29 cellular contexts compared by ENCODE assay signal in the genomic region with DNA sequence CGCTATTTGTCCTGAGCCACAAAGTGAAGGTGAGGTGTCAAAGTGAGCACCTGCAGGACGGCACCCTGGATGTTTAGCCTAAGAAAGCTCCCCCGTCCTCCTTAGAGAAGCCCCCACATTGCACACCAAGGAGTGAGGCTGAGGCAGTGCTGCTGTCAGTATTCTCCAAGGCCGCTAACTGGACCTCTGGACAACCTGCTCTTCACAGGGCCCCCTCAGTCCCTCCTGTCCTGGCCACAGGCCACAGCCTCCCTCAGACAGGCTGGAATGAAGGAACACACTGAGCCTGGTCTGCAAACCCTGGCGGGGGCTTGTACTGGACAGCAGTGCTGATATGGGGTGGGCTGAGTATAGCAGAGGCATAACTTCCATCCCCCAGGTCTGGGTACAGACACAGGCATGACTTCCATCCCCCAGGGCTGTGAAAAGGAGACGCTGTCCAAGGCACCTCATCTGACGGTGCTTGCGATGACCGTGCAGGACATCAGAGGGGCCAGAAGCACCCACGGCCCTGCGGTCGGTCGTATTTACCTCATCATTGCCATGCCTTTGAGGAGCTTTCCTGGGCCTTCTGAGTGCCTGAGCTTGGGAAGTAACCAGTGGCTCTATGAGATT.
DNase-seq lines count a peak whose midpoint lies in the region; ATAC-seq and TF ChIP-seq lines count a peak whose summit lies in the region.
"Had no signal": no experiment of that assay in that cellular context is flagged by ENCODE, and none has a peak within 500 bp of the region (broad histone marks: within the 10 kb centered on the region; RNA-seq: fewer than 3 reads in every experiment).

No MANE protein-coding gene starts in this region.

- H3K27ac Mint-ChIP-seq in natural killer cell = no peak overlapping the region
- no peak overlapping the region for H3K27ac Mint-ChIP-seq in natural killer cell treated with Interleukin-12 subunit alpha and Interleukin-12 subunit beta and Interleukin-15 and Interleukin-18, amount 100 ng/mL, for 72 hours
- no peak overlapping the region for H3K27ac Mint-ChIP-seq in glutamatergic neuron (ENCODE audit: unreplicated experiment)
- H3K27ac Mint-ChIP-seq: activated CD4-positive, alpha-beta memory T cell treated with anti-CD3 and anti-CD28 coated beads for 36 hours; brain; T-helper 1 cell treated with Interleukin-12 subunit alpha and Interleukin-12 subunit beta and Interleukin-4 antibody, amounts not matched to agents 30 μg/mL and 1 μg/mL, for 36 hours had no signal

- intact Hi-C loops in natural killer cell (cut with micrococcal nuclease) (no loop called here), posterior vena cava (cut with DNase I) (no loop called here), A673 (cut with micrococcal nuclease; ENCODE audit: unreplicated experiment) (no loop called here)

- H3K27me3 Mint-ChIP-seq in natural killer cell (ENCODE audit: low read depth in 2 of 2) (peaks cover 35 to 41% of the 10 kb centered on the region in 2 donors), glutamatergic neuron (ENCODE audit: unreplicated experiment) (peaks cover 7% of the 10 kb centered on the region)
- peaks cover 23 to 34% of the 10 kb centered on the region in 2 donors for H3K27me3 Mint-ChIP-seq in natural killer cell treated with Interleukin-12 subunit alpha and Interleukin-12 subunit beta and Interleukin-15 and Interleukin-18, amount 100 ng/mL, for 72 hours

- H3K4me1 Mint-ChIP-seq in natural killer cell (no peaks in the 10 kb centered on the region), glutamatergic neuron (ENCODE audit: low read depth, unreplicated experiment) (peaks cover 32% of the 10 kb centered on the region)
- H3K4me1 Mint-ChIP-seq in natural killer cell treated with Interleukin-12 subunit alpha and Interleukin-12 subunit beta and Interleukin-15 and Interleukin-18, amount 100 ng/mL, for 72 hours (ENCODE audit: low read depth in 2 of 2) = no peaks in the 10 kb centered on the region

- no peaks in the 10 kb centered on the region for H3K27me3 ChIP-seq in A673 (replicated peaks; ENCODE audit: insufficient read depth, low read depth, low read length, poor library complexity)
- H3K27me3 ChIP-seq: BLaER1, thyroid gland had no signal

- no peaks in the 10 kb centered on the region for H3K36me3 ChIP-seq in A673 (ENCODE audit: insufficient read depth, low read length, poor library complexity, severe bottlenecking)
- H3K36me3 ChIP-seq: BLaER1, prostate gland, thyroid gland had no signal

- POLR2A ChIA-PET in A673 (lab: Charles Lee; ENCODE audit: low non-redundant PET) = no interaction called here

- BruUV-seq in A673 (replicated peaks; lab: Mats Ljungman, UMichigan) = no TSS peak

- H3K9me3 ChIP-seq in A673 (ENCODE audit: low read depth, low read length, poor library complexity, severe bottlenecking) = no peaks in the 10 kb centered on the region
- H3K9me3 ChIP-seq: prostate gland, thyroid gland had no signal

- no peak overlapping the region for H3K27ac ChIP-seq in A673 (ENCODE audit: low read depth, low read length, poor library complexity, severe bottlenecking)
- H3K27ac ChIP-seq: BLaER1, SK-N-MC, thyroid gland had no signal

- DNase-seq in natural killer cell (peak; percentile 6), glutamatergic neuron (no peak), posterior vena cava (ENCODE audit: low spot score) (peak; percentile 64), SW480 (ENCODE audit: low spot score) (no peak), H4 (ENCODE audit: low spot score) (no peak), A673 (ENCODE audit: low spot score) (no peak)
- DNase-seq in natural killer cell treated with Interleukin-12 subunit alpha and Interleukin-12 subunit beta and Interleukin-15 and Interleukin-18, amount 100 ng/mL, for 72 hours (ENCODE audit: low spot score) = no peak
- DNase-seq: activated CD4-positive, alpha-beta memory T cell treated with anti-CD3 and anti-CD28 coated beads for 36 hours; activated CD8-positive, alpha-beta memory T cell treated with anti-CD3 and anti-CD28 coated beads, Interleukin-2, amount 50 U/mL, for 48 hours; activated gamma-delta T cell; DMS79; effector CD8-positive, alpha-beta T cell; GF-D8; kidney glomerular epithelial cell; NCI-H1092 treated with DMSO at 0.1 percent for 48 hours; NCI-H1930; NCI-H526 treated with DMSO at 0.1 percent for 48 hours; RPMI8226; stimulated activated naive CD8-positive, alpha-beta T cell treated with anti-CD3 and anti-CD28 coated beads, Interleukin-15, Interleukin-2, amounts not matched to agents 100 U/mL and 50 U/mL, for 24 hours; thyroid gland had no signal

- no peak overlapping the region for H3K4me3 Mint-ChIP-seq in natural killer cell
- no peak overlapping the region for H3K4me3 Mint-ChIP-seq in natural killer cell treated with Interleukin-12 subunit alpha and Interleukin-12 subunit beta and Interleukin-15 and Interleukin-18, amount 100 ng/mL, for 72 hours
- H3K4me3 Mint-ChIP-seq in glutamatergic neuron (ENCODE audit: unreplicated experiment) = peak overlapping the region; percentile 20
- H3K4me3 Mint-ChIP-seq: activated CD4-positive, alpha-beta memory T cell treated with anti-CD3 and anti-CD28 coated beads for 36 hours; brain; neural crest cell; T-helper 1 cell treated with Interleukin-12 subunit alpha and Interleukin-12 subunit beta and Interleukin-4 antibody, amounts not matched to agents 30 μg/mL and 1 μg/mL, for 36 hours had no signal

- ATAC-seq in natural killer cell = no peak
- no peak for ATAC-seq in natural killer cell treated with Interleukin-12 subunit alpha and Interleukin-12 subunit beta and Interleukin-15 and Interleukin-18, amount 100 ng/mL, for 72 hours
- no peak for ATAC-seq in GM19452 (IDR thresholded peaks at IDR 0.05; ENCODE audit: unreplicated experiment)
- ATAC-seq: K562; stimulated activated naive CD8-positive, alpha-beta T cell treated with anti-CD3 and anti-CD28 coated beads, Interleukin-15, Interleukin-2, amounts not matched to agents 100 U/mL and 50 U/mL, for 24 hours had no signal

- H3K36me3 Mint-ChIP-seq in natural killer cell (peaks cover 5% of the 10 kb centered on the region), glutamatergic neuron (ENCODE audit: unreplicated experiment) (peaks cover 3% of the 10 kb centered on the region)
- H3K36me3 Mint-ChIP-seq in natural killer cell treated with Interleukin-12 subunit alpha and Interleukin-12 subunit beta and Interleukin-15 and Interleukin-18, amount 100 ng/mL, for 72 hours = peaks cover 14% of the 10 kb centered on the region
- H3K36me3 Mint-ChIP-seq: activated CD4-positive, alpha-beta memory T cell treated with anti-CD3 and anti-CD28 coated beads for 36 hours; brain had no signal

- TF ChIP-seq CTCF in natural killer cell (IDR thresholded peaks at IDR 0.05) (no peak), glutamatergic neuron (IDR thresholded peaks at IDR 0.05; ENCODE audit: partially characterized antibody, unreplicated experiment) (no peak), A673 (conservative IDR thresholded peaks at IDR 0.05; ENCODE audit: low read depth, low read length) (no peak)

- H3K9me3 Mint-ChIP-seq in natural killer cell (peaks cover 3% of the 10 kb centered on the region in 2 donors), glutamatergic neuron (ENCODE audit: unreplicated experiment) (peaks cover 14% of the 10 kb centered on the region)
- peaks cover 5% of the 10 kb centered on the region for H3K9me3 Mint-ChIP-seq in natural killer cell treated with Interleukin-12 subunit alpha and Interleukin-12 subunit beta and Interleukin-15 and Interleukin-18, amount 100 ng/mL, for 72 hours

- no peaks in the 10 kb centered on the region for H3K4me1 ChIP-seq in A673 (ENCODE audit: insufficient read depth, low read length, poor library complexity, severe bottlenecking)
- H3K4me1 ChIP-seq: BLaER1, prostate gland had no signal

- CTCF ChIA-PET in A673 (lab: Charles Lee) = no interaction called here

- no peak overlapping the region for H3K4me3 ChIP-seq in A673 (ENCODE audit: low read depth, low read length, poor library complexity, severe bottlenecking)
- H3K4me3 ChIP-seq: BLaER1, K562, lung, prostate gland, SK-N-MC, thyroid gland had no signal

Comparison
In these comparisons a context has a peak if more than half of its experiments do, and no peak if none do; other contexts are left out.
1. DNase-seq: peak in natural killer cell (single experiment) and posterior vena cava (single experiment); none in natural killer cell treated with Interleukin-12 subunit alpha and Interleukin-12 subunit beta and Interleukin-15 and Interleukin-18, amount 100 ng/mL, for 72 hours (single experiment), glutamatergic neuron (single experiment), SW480 (single experiment), H4 (single experiment) and A673 (single experiment).